12 cellular contexts compared by ENCODE assay signal in the genomic region with DNA sequence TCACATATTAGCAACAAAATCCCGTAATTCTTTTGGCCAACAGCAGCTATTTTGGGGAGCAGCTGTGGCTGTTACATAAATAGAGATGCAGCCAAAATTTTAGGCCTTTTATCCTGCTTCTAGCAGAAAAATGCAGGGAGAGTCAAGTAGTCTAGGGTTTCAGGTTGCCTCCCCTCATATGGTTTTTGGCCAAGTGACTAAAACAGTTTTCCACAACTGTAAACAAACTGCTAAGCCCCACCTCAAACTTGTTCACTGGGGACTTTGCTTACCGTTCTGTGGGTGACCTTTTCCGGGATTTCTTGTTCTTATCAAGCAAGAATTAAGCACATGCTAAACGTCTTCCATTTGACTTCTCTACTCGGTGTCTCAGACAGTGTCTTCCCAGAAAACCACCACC.
DNase-seq lines count a peak whose midpoint lies in the region; ATAC-seq and TF ChIP-seq lines count a peak whose summit lies in the region.
"Had no signal": no experiment of that assay in that cellular context is flagged by ENCODE, and none has a peak within 500 bp of the region (broad histone marks: within the 10 kb centered on the region; RNA-seq: fewer than 3 reads in every experiment).

No MANE protein-coding gene starts in this region.

- no peak overlapping the region for H3K4me3 ChIP-seq in ascending aorta
- no peak overlapping the region for H3K4me3 ChIP-seq in heart right ventricle
- H3K4me3 ChIP-seq in gastrocnemius medialis: no peak overlapping the region

- WGBS in heart right ventricle, 2 donors: 40 to 54% methylated on average over 5 of the region's 5 CpGs

- H3K4me1 ChIP-seq in ascending aorta: peaks cover 0 to 16% of the 10 kb centered on the region in 2 donors
- peaks cover 12 to 63% (median 59%) of the 10 kb centered on the region in 9 donors for H3K4me1 ChIP-seq in heart right ventricle
- H3K4me1 ChIP-seq in gastrocnemius medialis: peaks cover 70 to 78% of the 10 kb centered on the region in 2 donors

- intact Hi-C loops in ascending aorta (cut with DNase I) (no loop called here), heart right ventricle (cut with DNase I) (loop anchor here in 2 of 10 donors (5.0 to 10.0 kb wide), 4 partner anchors 41 to 234 kb away; a partner anchor contains a TSS), gastrocnemius medialis (cut with DNase I; ENCODE audit: low total_unique reads) (loop anchor here (1.0 to 5.0 kb wide), 3 partner anchors 84 to 232 kb away; no protein-coding TSS in a partner anchor)

- H3K36me3 ChIP-seq in ascending aorta (no peaks in the 10 kb centered on the region), heart right ventricle (peaks cover 0 to 18% (median 0%) of the 10 kb centered on the region in 9 donors), gastrocnemius medialis (peaks cover 0 to 10% of the 10 kb centered on the region in 2 donors)
- H3K36me3 ChIP-seq: BE2C had no signal

- TF ChIP-seq CTCF in AG09319 (IDR thresholded peaks at IDR 0.05; ENCODE audit: low read depth, low read length): no peak
- no peak for TF ChIP-seq CTCF in ascending aorta (IDR thresholded peaks at IDR 0.05)
- no peak for TF ChIP-seq CTCF in heart right ventricle (IDR thresholded peaks at IDR 0.05)
- no peak for TF ChIP-seq CTCF in gastrocnemius medialis (IDR thresholded peaks at IDR 0.05 in 4 of 5, conservative IDR thresholded peaks at IDR 0.05 in 1 of 5)

- peak in 1 of 2 donors; percentile 18 for TF ChIP-seq POLR2A in gastrocnemius medialis (IDR thresholded peaks at IDR 0.05)
- no peak for TF ChIP-seq POLR2A in erythroblast (IDR thresholded peaks at IDR 0.05; ENCODE audit: low read length)

- peak; percentile 24 to 70 (median 48) for ATAC-seq in heart right ventricle
- ATAC-seq in gastrocnemius medialis: peak; percentile 5 to 7
- ATAC-seq in HG03469 (IDR thresholded peaks at IDR 0.05; ENCODE audit: unreplicated experiment): no peak
- ATAC-seq in HG03378 (IDR thresholded peaks at IDR 0.05; ENCODE audit: unreplicated experiment): no peak
- ATAC-seq: activated CD8-positive, alpha-beta memory T cell treated with anti-CD3 and anti-CD28 coated beads, Interleukin-2, amount 10 ng/mL, durations not matched to agents 7 days and 5 days had no signal

- DNase-seq in AG09319 (ENCODE audit: extremely low read depth, low read depth) (peak; percentile 68), ascending aorta (ENCODE audit: low spot score in 2 of 2) (no peak), heart right ventricle (peak in 1 of 2 donors; percentile 44), gastrocnemius medialis (no peak), erythroblast (lab: John Stamatoyannopoulos, UW) (no peak), GM19238 (ENCODE audit: insufficient read length, low spot score) (no peak)
- DNase-seq: activated CD8-positive, alpha-beta memory T cell treated with anti-CD3 and anti-CD28 coated beads, Interleukin-2, amount 10 ng/mL, durations not matched to agents 7 days and 5 days; amniotic stem cell; BE2C; NCI-H1694 had no signal

- H3K27me3 ChIP-seq in ascending aorta: no peaks in the 10 kb centered on the region
- H3K27me3 ChIP-seq in heart right ventricle: no peaks in the 10 kb centered on the region
- no peaks in the 10 kb centered on the region for H3K27me3 ChIP-seq in gastrocnemius medialis
- H3K27me3 ChIP-seq: BE2C had no signal

- in situ Hi-C loops in gastrocnemius medialis (cut with MboI; ENCODE audit: low sequenced_read_pairs in 4 of 4): loop anchor here in 1 of 4 donors (10.0 kb wide), 2 partner anchors 56 to 136 kb away; no protein-coding TSS in a partner anchor

- H3K9me3 ChIP-seq in ascending aorta (no peaks in the 10 kb centered on the region), heart right ventricle (no peaks in the 10 kb centered on the region), gastrocnemius medialis (no peaks in the 10 kb centered on the region)
- H3K9me3 ChIP-seq: BE2C had no signal

- H3K27ac ChIP-seq in ascending aorta (peak overlapping the region; percentile 59 to 62), heart right ventricle (peak overlapping the region; percentile 41 to 88 (median 78)), gastrocnemius medialis (peak overlapping the region; percentile 87 to 97 (median 88))

Comparison
In these comparisons a context has a peak if more than half of its experiments do, and no peak if none do; other contexts are left out.
1. ATAC-seq: peak in heart right ventricle (8 of 8) and gastrocnemius medialis (2 of 2); none in HG03469 (single experiment) and HG03378 (single experiment).
2. Peak in every context shown above with its lines, with median percentiles within 50 percentile points of each other: H3K27ac ChIP-seq.